Comparison of ENCODE assay signal across 8 cellular contexts in genomic region chr2:95500854-95501253, GRCh38. TPM values are rescaled to one million over a fixed set of nuclear protein-coding genes. Genes with fewer than 3 reads are reported as not detected.
"Had no signal": no experiment of that assay in that cellular context is flagged by ENCODE, and none has a peak within 500 bp of the region (broad histone marks: within the 10 kb centered on the region; RNA-seq: fewer than 3 reads in every experiment).

No MANE protein-coding gene starts in this region.

- FAIRE-seq: G401.6, GM12878, GM12891, GM12892, GM18507, GM19239 had no signal

- DNase-seq: GDM1, GF-D8 had no signal

- H3K4me3 ChIP-seq: GM12878 had no signal

- ATAC-seq: GM12878 had no signal

RNA-seq across cellular contexts. Expression of gene TRIM43B, which starts 16.3 kb away (rescaled TPM):
- total RNA-seq: GM12878 had no signal
